18 cellular contexts compared by ENCODE assay signal in genomic region chr6:100117680-100118079, GRCh38.
DNase-seq lines count a peak whose midpoint lies in the region; ATAC-seq and TF ChIP-seq lines count a peak whose summit lies in the region.
"Had no signal": no experiment of that assay in that cellular context is flagged by ENCODE, and none has a peak within 500 bp of the region (broad histone marks: within the 10 kb centered on the region; RNA-seq: fewer than 3 reads in every experiment).

No MANE protein-coding gene starts in this region.

- peak; percentile 27 for ATAC-seq in activated CD8-positive, alpha-beta memory T cell treated with anti-CD3 and anti-CD28 coated beads, Interleukin-2, amount 10 ng/mL, durations not matched to agents 7 days and 5 days
- ATAC-seq: HCT116 had no signal

- H3K4me3 Mint-ChIP-seq in activated CD8-positive, alpha-beta memory T cell treated with anti-CD3 and anti-CD28 coated beads, Interleukin-2, amount 10 ng/mL, durations not matched to agents 7 days and 5 days: no peak overlapping the region
- H3K4me3 Mint-ChIP-seq in endodermal cell: no peak overlapping the region
- H3K4me3 Mint-ChIP-seq: CD14-positive monocyte; CD4-positive, alpha-beta memory T cell had no signal

- no peak for DNase-seq in activated CD8-positive, alpha-beta memory T cell treated with anti-CD3 and anti-CD28 coated beads, Interleukin-2, amount 10 ng/mL, durations not matched to agents 7 days and 5 days
- no peak for DNase-seq in activated CD8-positive, alpha-beta memory T cell treated with anti-CD3 and anti-CD28 coated beads, Interleukin-2, amount 50 U/mL, for 4 hours
- DNase-seq in mesenchymal stem cell (no peak), adrenal gland (no peak), endodermal cell (no peak)
- no peak for DNase-seq in stimulated activated naive CD4-positive, alpha-beta T cell treated with Interleukin-2 at 50 U/mL for 16 hours (lab: John Stamatoyannopoulos, UW)
- DNase-seq: 8988T; CD4-positive, alpha-beta memory T cell; DMS153; DMS79; GF-D8; GOT3; H7; IMR-90 had no signal

- no peak overlapping the region for H3K27ac ChIP-seq in OCI-LY1 (ENCODE audit: low read depth, low read length, poor library complexity, severe bottlenecking)
- H3K27ac ChIP-seq in mesenchymal stem cell (ENCODE audit: low read length, poor library complexity, severe bottlenecking): no peak overlapping the region
- no peak overlapping the region for H3K27ac ChIP-seq in adrenal gland
- no peak overlapping the region for H3K27ac ChIP-seq in endodermal cell (ENCODE audit: low read depth, low read length)
- H3K27ac ChIP-seq: BLaER1 had no signal

- H4K91ac ChIP-seq in mesenchymal stem cell (ENCODE audit: low read length): no peak overlapping the region

- no peaks in the 10 kb centered on the region for H4K20me1 ChIP-seq in OCI-LY1 (ENCODE audit: insufficient read depth, low read length)
- H4K20me1 ChIP-seq: BLaER1 had no signal

- TF ChIP-seq CTCF in OCI-LY1 (IDR thresholded peaks at IDR 0.05; ENCODE audit: low read length) (no peak), adrenal gland (IDR thresholded peaks at IDR 0.05) (no peak), endodermal cell (conservative IDR thresholded peaks at IDR 0.05) (no peak)

- H3K4me1 ChIP-seq in OCI-LY1 (ENCODE audit: insufficient read depth, low read length, severe bottlenecking): peaks cover 22% of the 10 kb centered on the region
- no peaks in the 10 kb centered on the region for H3K4me1 ChIP-seq in mesenchymal stem cell (ENCODE audit: control insufficient read depth, insufficient read depth, low read depth, low read length)
- H3K4me1 ChIP-seq in adrenal gland (replicated peaks in 1 of 2): no peaks in the 10 kb centered on the region
- no peaks in the 10 kb centered on the region for H3K4me1 ChIP-seq in endodermal cell (ENCODE audit: control insufficient read depth, insufficient read depth, low read length)
- H3K4me1 ChIP-seq: BLaER1 had no signal

- H2AFZ ChIP-seq in OCI-LY1 (ENCODE audit: low read length): peak overlapping the region; percentile 21; the same call in 1 of the 2 replicates
- H2AFZ ChIP-seq in mesenchymal stem cell (ENCODE audit: low read depth, low read length): no peak overlapping the region

- no peak for TF ChIP-seq POLR2A in adrenal gland (IDR thresholded peaks at IDR 0.05)

- H3K9me3 ChIP-seq in OCI-LY1 (ENCODE audit: low read length) (no peaks in the 10 kb centered on the region), mesenchymal stem cell (ENCODE audit: control insufficient read depth, low read length) (no peaks in the 10 kb centered on the region), adrenal gland (replicated peaks in 1 of 3) (no peaks in the 10 kb centered on the region), endodermal cell (ENCODE audit: control insufficient read depth, low read length) (no peaks in the 10 kb centered on the region)
- H3K9me3 ChIP-seq: BLaER1 had no signal

- no peak overlapping the region for H4K8ac ChIP-seq in mesenchymal stem cell (ENCODE audit: low read length)

- H3K4me2 ChIP-seq in OCI-LY1 (ENCODE audit: low read length) (no peak overlapping the region), mesenchymal stem cell (ENCODE audit: low read length, poor library complexity, severe bottlenecking) (no peak overlapping the region)
- H3K4me2 ChIP-seq: BLaER1 had no signal

- no peaks in the 10 kb centered on the region for H3F3A ChIP-seq in OCI-LY1 (ENCODE audit: insufficient read depth, low read length)

- CTCF ChIA-PET in activated CD8-positive, alpha-beta memory T cell treated with anti-CD3 and anti-CD28 coated beads, Interleukin-2, amount 10 ng/mL, durations not matched to agents 7 days and 5 days (lab: Charles Lee): interaction anchor here (0.7 to 2.3 kb wide), 10 partner anchors 9 to 361 kb away, joined by 3 to 11 read pairs (median 4); no protein-coding TSS in a partner anchor

- no peak overlapping the region for H3K23ac ChIP-seq in mesenchymal stem cell (ENCODE audit: low read length in 2 of 2)

- H3K27me3 Mint-ChIP-seq in activated CD8-positive, alpha-beta memory T cell treated with anti-CD3 and anti-CD28 coated beads, Interleukin-2, amount 10 ng/mL, durations not matched to agents 7 days and 5 days: peaks cover 25% of the 10 kb centered on the region
- no peaks in the 10 kb centered on the region for H3K27me3 Mint-ChIP-seq in endodermal cell (ENCODE audit: insufficient read depth)

- peaks cover 4% of the 10 kb centered on the region for H3K36me3 Mint-ChIP-seq in activated CD8-positive, alpha-beta memory T cell treated with anti-CD3 and anti-CD28 coated beads, Interleukin-2, amount 10 ng/mL, durations not matched to agents 7 days and 5 days
- H3K36me3 Mint-ChIP-seq in endodermal cell (ENCODE audit: low read depth): no peaks in the 10 kb centered on the region
- H3K36me3 Mint-ChIP-seq: CD14-positive monocyte; CD4-positive, alpha-beta memory T cell had no signal

- no peak overlapping the region for H3K4ac ChIP-seq in mesenchymal stem cell (ENCODE audit: low read depth in 1 of 2, low read length in 2 of 2)

- no peak overlapping the region for H2BK5ac ChIP-seq in mesenchymal stem cell (ENCODE audit: low read depth, low read length, poor library complexity, severe bottlenecking)

- H2BK12ac ChIP-seq in mesenchymal stem cell (ENCODE audit: low read length in 2 of 2): no peak overlapping the region

- intact Hi-C loops in adrenal gland (cut with DNase I): loop anchor here (5.0 to 10.0 kb wide), 2 partner anchors 360 to 547 kb away; no protein-coding TSS in a partner anchor

- H3K9ac ChIP-seq in OCI-LY1 (ENCODE audit: low read length): no peak overlapping the region
- peak overlapping the region; percentile 8 for H3K9ac ChIP-seq in mesenchymal stem cell (ENCODE audit: low read length)
- no peak overlapping the region for H3K9ac ChIP-seq in endodermal cell (ENCODE audit: extremely low read depth, low read length, poor library complexity, severe bottlenecking)
- H3K9ac ChIP-seq: BLaER1 had no signal

- no peak overlapping the region for H2AK5ac ChIP-seq in mesenchymal stem cell (ENCODE audit: low read length, severe bottlenecking)

- H3K36me3 ChIP-seq in OCI-LY1 (ENCODE audit: insufficient read depth, low read length): no peaks in the 10 kb centered on the region
- no peaks in the 10 kb centered on the region for H3K36me3 ChIP-seq in mesenchymal stem cell (ENCODE audit: control insufficient read depth in 1 of 2, insufficient read depth in 2 of 2, low read depth in 1 of 2, low read length in 2 of 2)
- no peaks in the 10 kb centered on the region for H3K36me3 ChIP-seq in adrenal gland (replicated peaks in 1 of 2)
- no peaks in the 10 kb centered on the region for H3K36me3 ChIP-seq in endodermal cell (ENCODE audit: control insufficient read depth, insufficient read depth, low read length)
- H3K36me3 ChIP-seq: BLaER1 had no signal

- H3K27me3 ChIP-seq in OCI-LY1 (ENCODE audit: insufficient read depth, low read length) (no peaks in the 10 kb centered on the region), mesenchymal stem cell (ENCODE audit: control insufficient read depth in 1 of 2, insufficient read depth in 1 of 2, low read length in 2 of 2) (peaks cover 0 to 11% of the 10 kb centered on the region in 2 experiments), adrenal gland (peaks cover 4% of the 10 kb centered on the region), endodermal cell (ENCODE audit: control insufficient read depth, insufficient read depth, low read length, poor library complexity, severe bottlenecking) (no peaks in the 10 kb centered on the region)
- H3K27me3 ChIP-seq: BLaER1 had no signal

- 91% methylated on average over 4 of the region's 5 CpGs for WGBS in mesenchymal stem cell
- WGBS in adrenal gland, 4 donors: 70 to 87% (median 73%) methylated on average over 5 of the region's 5 CpGs
- WGBS in endodermal cell (ENCODE audit: insufficient coverage in 1 of 2, insufficient read length in 1 of 2), 2 experiments: 81 to 92% methylated on average over 3 to 5 of the region's 5 CpGs

- H3K9me2 ChIP-seq in OCI-LY1 (ENCODE audit: low read depth, low read length): no peaks in the 10 kb centered on the region

- no peak overlapping the region for H2BK120ac ChIP-seq in mesenchymal stem cell (ENCODE audit: low read depth, low read length)

- peaks cover 27% of the 10 kb centered on the region for H3K4me1 Mint-ChIP-seq in activated CD8-positive, alpha-beta memory T cell treated with anti-CD3 and anti-CD28 coated beads, Interleukin-2, amount 10 ng/mL, durations not matched to agents 7 days and 5 days
- H3K4me1 Mint-ChIP-seq in endodermal cell: no peaks in the 10 kb centered on the region
- H3K4me1 Mint-ChIP-seq: CD14-positive monocyte had no signal

- no peak overlapping the region for H3K4me3 ChIP-seq in OCI-LY1 (ENCODE audit: low read depth, low read length, poor library complexity, severe bottlenecking)
- H3K4me3 ChIP-seq in mesenchymal stem cell (ENCODE audit: insufficient read depth in 1 of 2, low read depth in 1 of 2, low read length in 2 of 2): no peak overlapping the region
- H3K4me3 ChIP-seq in adrenal gland: no peak overlapping the region
- H3K4me3 ChIP-seq in endodermal cell (ENCODE audit: low read length): no peak overlapping the region
- H3K4me3 ChIP-seq: BLaER1 had no signal

- no peak overlapping the region for H3K18ac ChIP-seq in mesenchymal stem cell (ENCODE audit: low read depth in 1 of 2, low read length in 2 of 2)

- no peak overlapping the region for H3K14ac ChIP-seq in mesenchymal stem cell (ENCODE audit: low read length in 2 of 2)

- H3K79me2 ChIP-seq in OCI-LY1 (ENCODE audit: insufficient read depth, low read length): no peaks in the 10 kb centered on the region

- no peak overlapping the region for H2BK15ac ChIP-seq in mesenchymal stem cell (ENCODE audit: low read depth, poor library complexity, severe bottlenecking)

- H3K79me1 ChIP-seq in mesenchymal stem cell (replicated peaks; ENCODE audit: low read length, poor library complexity, severe bottlenecking): no peaks in the 10 kb centered on the region

- H3K27ac Mint-ChIP-seq in activated CD8-positive, alpha-beta memory T cell treated with anti-CD3 and anti-CD28 coated beads, Interleukin-2, amount 10 ng/mL, durations not matched to agents 7 days and 5 days: peak overlapping the region; percentile 10
- no peak overlapping the region for H3K27ac Mint-ChIP-seq in endodermal cell
- H3K27ac Mint-ChIP-seq: CD14-positive monocyte; CD4-positive, alpha-beta memory T cell had no signal

- no peaks in the 10 kb centered on the region for H3K9me3 Mint-ChIP-seq in activated CD8-positive, alpha-beta memory T cell treated with anti-CD3 and anti-CD28 coated beads, Interleukin-2, amount 10 ng/mL, durations not matched to agents 7 days and 5 days (ENCODE audit: low read depth)
- H3K9me3 Mint-ChIP-seq in endodermal cell: no peaks in the 10 kb centered on the region
- H3K9me3 Mint-ChIP-seq: CD14-positive monocyte; CD4-positive, alpha-beta memory T cell had no signal
